ENCODE assay signal across 14 cellular contexts in genomic region chr10:114068054-114068707, GRCh38. TPM values are rescaled to one million over a fixed set of nuclear protein-coding genes. Genes with fewer than 3 reads are reported as not detected.
A peak's percentile ranks its signal among the peaks of the same experiment; 100 is the strongest.
DNase-seq lines count a peak whose midpoint lies in the region; TF ChIP-seq lines count a peak whose summit lies in the region.
"Had no signal": no experiment of that assay in that cellular context is flagged by ENCODE, and none has a peak within 500 bp of the region (broad histone marks: within the 10 kb centered on the region; RNA-seq: fewer than 3 reads in every experiment).

No MANE protein-coding gene starts in this region.

- no peaks in the 10 kb centered on the region for H3K36me3 ChIP-seq in WERI-Rb-1

- no peak for TF ChIP-seq CTCF in dorsolateral prefrontal cortex (IDR thresholded peaks at IDR 0.05 in 54 of 56, conservative IDR thresholded peaks at IDR 0.05 in 2 of 56; ENCODE audit: low read depth in 1 of 56, partially characterized antibody in 56 of 56)
- TF ChIP-seq CTCF in WERI-Rb-1 (IDR thresholded peaks at IDR 0.05; ENCODE audit: low read depth, low read length): no peak

- H3K9me3 ChIP-seq in WERI-Rb-1 (ENCODE audit: severe bottlenecking): no peaks in the 10 kb centered on the region
- H3K9me3 ChIP-seq: A549 had no signal

- DNase-seq in NCI-H1417 (lab: John Stamatoyannopoulos, UW) (peak in 2 of 3 experiments; percentile 24 to 42), NCI-H1417 treated with DMSO at 0.1 percent for 48 hours (lab: John Stamatoyannopoulos, UW) (no peak), MV-4-11 (lab: John Stamatoyannopoulos, UW) (peak; percentile 21), dorsolateral prefrontal cortex (peak in 2 of 10 donors; percentile 18 to 58), renal cortical epithelial cell (ENCODE audit: low read depth) (peak; percentile 13), WERI-Rb-1 (no peak), ecto neural progenitor cell (ENCODE audit: low spot score) (no peak), NCI-H2171 (lab: John Stamatoyannopoulos, UW) (no peak)
- DNase-seq: activated T-cell treated with anti-CD3 and anti-CD28 coated beads, Interleukin-2, amount 50 U/mL, for 1 hour; NCI-H2081 treated with DMSO at 0.1 percent for 48 hours; RPMI8226; stimulated activated CD4-positive, alpha-beta T cell treated with anti-CD3 and anti-CD28 coated beads, Interleukin-2, amount 100 ng/mL, for 48 hours had no signal

- H3K27ac ChIP-seq in dorsolateral prefrontal cortex: peak overlapping the region in 57 of 59 donors; percentile 8 to 91 (median 75)
- H3K27ac ChIP-seq in WERI-Rb-1: no peak overlapping the region
- H3K27ac ChIP-seq: A549 had no signal

- H3K4me3 ChIP-seq in dorsolateral prefrontal cortex: peak overlapping the region in 4 of 59 donors; percentile 0 to 14 (median 9)
- no peak overlapping the region for H3K4me3 ChIP-seq in WERI-Rb-1 (ENCODE audit: low read depth, low read length)
- H3K4me3 ChIP-seq: A549 had no signal

- H3K27me3 ChIP-seq in dorsolateral prefrontal cortex: no peaks in the 10 kb centered on the region
- no peaks in the 10 kb centered on the region for H3K27me3 ChIP-seq in WERI-Rb-1 (ENCODE audit: insufficient read depth, low read depth, severe bottlenecking)

- intact Hi-C loops in dorsolateral prefrontal cortex (cut with DNase I): loop anchor here in 1 of 2 donors (10.0 kb wide), 1 partner anchor 213 kb away; the partner anchor contains the start of genes DCLRE1A and NHLRC2

RNA-seq across cellular contexts. Expression of gene ADRB1, which starts 24.5 kb away (rescaled TPM):
- total RNA-seq in dorsolateral prefrontal cortex (10 to 100 TPM in 119 of 120 experiments, 1 to 10 TPM in 1; 7.9 to 37.2 (median 21.1) TPM), renal cortical epithelial cell (under 0.01 TPM in 1 of 2 replicates, not detected in the other)
- total RNA-seq: fibroblast of villous mesenchyme had no signal

Comparison
In these comparisons a context has a peak if more than half of its experiments do, and no peak if none do; other contexts are left out.
1. DNase-seq: peak in NCI-H1417 (2 of 3), MV-4-11 (single experiment) and renal cortical epithelial cell (single experiment); none in NCI-H1417 treated with DMSO at 0.1 percent for 48 hours (single experiment), WERI-Rb-1 (single experiment), ecto neural progenitor cell (single experiment) and NCI-H2171 (single experiment).